In genomic region chr14:76761198-76761848, GRCh38 we compare ENCODE assay signal across 8 cellular contexts. TPM values are rescaled to one million over a fixed set of nuclear protein-coding genes. Genes with fewer than 3 reads are reported as not detected.
DNase-seq lines count a peak whose midpoint lies in the region; ATAC-seq, FAIRE-seq and TF ChIP-seq lines count a peak whose summit lies in the region.

VASH1 (plus strand) TSS chr14:76761468; CDS start chr14:76762822, 1,354 bp downstream.

- TF ChIP-seq CTCF in D721Med (IDR thresholded peaks at IDR 0.05; ENCODE audit: insufficient read depth, missing control alignments) = no peak
- no peak for TF ChIP-seq CTCF in ascending aorta (IDR thresholded peaks at IDR 0.05)
- TF ChIP-seq CTCF in uterus (IDR thresholded peaks at IDR 0.05) = no peak

- intact Hi-C loops in ascending aorta (cut with DNase I) = loop anchor here (2.0 to 10.0 kb wide), 4 partner anchors 23 to 273 kb away; partner anchors contain the start of gene ANGEL1
- intact Hi-C loops in left ventricle myocardium superior (cut with micrococcal nuclease) = no loop called here
- intact Hi-C loops in posterior vena cava (cut with DNase I) = no loop called here
- intact Hi-C loops in uterus (cut with DNase I; ENCODE audit: low total_unique reads) = no loop called here

- H3K4me3 ChIP-seq in HUES64 (ENCODE audit: low read length) = peak within 1 kb of the TSS; percentile 73
- H3K4me3 ChIP-seq in ascending aorta = peak within 1 kb of the TSS; percentile 84 to 88
- H3K4me3 ChIP-seq in uterus = peak within 1 kb of the TSS; percentile 75 to 76

- H3K27ac ChIP-seq in HUES64 (ENCODE audit: low read depth, low read length) (no peak within 1 kb of the TSS), ascending aorta (peak within 1 kb of the TSS; percentile 74 to 76), uterus (peak within 1 kb of the TSS; percentile 69 to 74)

- FAIRE-seq in D721Med (lab: Jason Lieb, UNC) = no peak

- WGBS in HUES64 = under 1% methylated on average over 76 of the region's 76 CpGs

- H3K36me3 ChIP-seq in HUES64 (ENCODE audit: insufficient read depth, low read length) (no peaks in the 10 kb centered on the region), ascending aorta (no peaks in the 10 kb centered on the region), uterus (no peaks in the 10 kb centered on the region)

- ATAC-seq in GM21381 (IDR thresholded peaks at IDR 0.05; ENCODE audit: unreplicated experiment) (peak; percentile 77), left ventricle myocardium superior (peak; percentile 87)

- H3K4me1 ChIP-seq in HUES64 (ENCODE audit: insufficient read depth, low read length) (0 out of 2 replicates have a peak, but pooled peaks cover 4% of the 10 kb centered on the region), ascending aorta (peaks cover 10 to 11% of the 10 kb centered on the region in 2 donors), uterus (peaks cover 4% of the 10 kb centered on the region in 2 donors)

- H3K27me3 ChIP-seq in HUES64 (ENCODE audit: insufficient read depth, low read length) (peaks cover 66% of the 10 kb centered on the region), ascending aorta (no peaks in the 10 kb centered on the region), uterus (no peaks in the 10 kb centered on the region)

- H3K9me3 ChIP-seq in HUES64 (ENCODE audit: insufficient read depth, low read depth, low read length) = no peaks in the 10 kb centered on the region
- no peaks in the 10 kb centered on the region for H3K9me3 ChIP-seq in ascending aorta
- H3K9me3 ChIP-seq in uterus = no peaks in the 10 kb centered on the region

- peak within 1 kb of the TSS; percentile 67 for H3K9ac ChIP-seq in HUES64 (ENCODE audit: low read depth, low read length)

- peak; percentile 96 for DNase-seq in D721Med (ENCODE audit: insufficient read length, low spot score)
- peak; percentile 66 for DNase-seq in SW480 (ENCODE audit: low spot score)
- DNase-seq in ascending aorta (ENCODE audit: low spot score in 2 of 2) = no peak
- DNase-seq in left ventricle myocardium superior = peak; percentile 89
- peak; percentile 93 for DNase-seq in posterior vena cava (ENCODE audit: low spot score)
- peak in 1 of 2 donors; percentile 61 for DNase-seq in uterus

- peak in 1 of 2 donors; percentile 34 for TF ChIP-seq POLR2A in uterus (IDR thresholded peaks at IDR 0.05)

RNA-seq across cellular contexts. Expression of gene VASH1, which starts in this region (rescaled TPM):
- polyA plus RNA-seq in HUES64 (2013, experiment 1 of 2) = 7.2 TPM
- 13.4 TPM for polyA plus RNA-seq in HUES64 (2013, experiment 2 of 2)
- total RNA-seq in ascending aorta (28.4 TPM), left ventricle myocardium superior (14.0 TPM), posterior vena cava (10 to 100 TPM; 14.9 to 16.1 TPM), uterus (10 to 100 TPM in 3 of 4 donors, 1 to 10 TPM in 1; 3.6 to 23.4 (median 16.4) TPM)

Comparison
In these comparisons a context has a peak if more than half of its experiments do, and no peak if none do; other contexts are left out.
1. DNase-seq: peak in D721Med (single experiment), SW480 (single experiment), left ventricle myocardium superior (single experiment) and posterior vena cava (single experiment); none in ascending aorta (0 of 2).
2. Peak in every context shown above with its lines, with median percentiles within 50 percentile points of each other: H3K4me3 ChIP-seq.